Comparison of ENCODE assay signal across 8 cellular contexts in the genomic region with DNA sequence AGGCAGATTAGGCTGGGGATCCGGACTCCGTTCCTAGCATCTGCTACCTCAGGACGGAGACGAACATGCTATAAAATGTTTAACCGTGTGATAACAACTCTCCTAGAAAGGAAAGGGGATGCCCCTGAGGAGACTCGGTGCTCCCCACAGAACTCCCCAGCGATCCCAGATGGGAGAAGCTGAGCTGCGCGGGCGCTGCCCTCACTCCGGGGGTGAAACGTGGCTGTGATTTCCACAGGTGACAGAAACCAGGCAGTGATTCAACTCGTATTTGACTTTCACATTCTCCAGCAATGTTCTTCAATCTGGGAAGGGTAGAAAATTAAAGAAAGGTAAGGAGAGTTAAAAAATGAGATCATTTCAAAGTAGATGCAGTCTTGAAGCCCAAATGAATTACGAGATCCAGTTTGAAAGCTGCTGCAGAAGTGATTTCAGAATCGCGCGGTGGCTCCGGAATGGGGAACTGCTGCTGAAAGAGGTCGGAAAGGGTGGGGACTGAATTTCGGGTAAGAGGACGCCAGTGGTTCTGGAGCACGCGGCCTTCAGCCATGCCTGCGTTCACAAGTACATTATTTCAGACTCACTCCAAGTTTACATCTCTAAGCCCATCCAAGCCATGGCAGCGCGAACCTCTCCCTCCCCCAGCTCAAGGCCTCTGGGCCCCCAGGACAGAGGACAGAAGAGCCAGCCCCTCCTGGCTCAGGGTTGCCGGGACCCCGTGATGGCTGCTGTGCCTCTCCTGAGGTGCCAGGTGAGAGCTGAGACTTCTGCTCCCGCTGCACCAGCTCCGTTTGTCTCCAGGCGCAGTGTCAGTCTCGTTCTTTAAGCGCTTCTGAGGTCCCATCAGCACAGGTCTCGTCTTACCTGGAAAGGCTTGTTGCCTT. TPM values are rescaled to one million over a fixed set of nuclear protein-coding genes. Genes with fewer than 3 reads are reported as not detected.
DNase-seq lines count a peak whose midpoint lies in the region; ATAC-seq and TF ChIP-seq lines count a peak whose summit lies in the region.

No MANE protein-coding gene starts in this region.

- H3K9me3 Mint-ChIP-seq in WTC11: no peaks in the 10 kb centered on the region
- H3K9me3 Mint-ChIP-seq in stimulated activated effector memory CD8-positive, alpha-beta T cell treated with anti-CD3 and anti-CD28 coated beads, Interleukin-12 subunit alpha, Interleukin-12 subunit beta, amount 100 ng/mL, for 72 hours: no peaks in the 10 kb centered on the region

- H3K4me1 Mint-ChIP-seq in WTC11: no peaks in the 10 kb centered on the region
- peaks cover 10% of the 10 kb centered on the region for H3K4me1 Mint-ChIP-seq in stimulated activated effector memory CD8-positive, alpha-beta T cell treated with anti-CD3 and anti-CD28 coated beads, Interleukin-12 subunit alpha, Interleukin-12 subunit beta, amount 100 ng/mL, for 72 hours

- DNase-seq in AG04450 (ENCODE audit: low read depth, low spot score) (no peak), WTC11 (ENCODE audit: low spot score) (no peak), left ventricle myocardium inferior (no peak), erythroblast (lab: John Stamatoyannopoulos, UW) (no peak), SHP77 (lab: John Stamatoyannopoulos, UW) (no peak)
- no peak for DNase-seq in stimulated activated effector memory CD8-positive, alpha-beta T cell treated with anti-CD3 and anti-CD28 coated beads, Interleukin-12 subunit alpha, Interleukin-12 subunit beta, amount 100 ng/mL, for 72 hours (ENCODE audit: low spot score in 2 of 2)

- H3K4me3 ChIP-seq in AG04450 (ENCODE audit: low read depth, low read length) (peak overlapping the region; percentile 78), left ventricle myocardium inferior (peak overlapping the region; percentile 68)

- ATAC-seq in GM21825 (IDR thresholded peaks at IDR 0.05; ENCODE audit: unreplicated experiment) (peak; percentile 7), WTC11 (no peak), GM21360 (IDR thresholded peaks at IDR 0.05; ENCODE audit: unreplicated experiment) (no peak)
- no peak for ATAC-seq in stimulated activated effector memory CD8-positive, alpha-beta T cell treated with anti-CD3 and anti-CD28 coated beads, Interleukin-12 subunit alpha, Interleukin-12 subunit beta, amount 100 ng/mL, for 72 hours

- peaks cover 9% of the 10 kb centered on the region; the same call in 1 of the 2 replicates for H3K36me3 Mint-ChIP-seq in WTC11
- H3K36me3 Mint-ChIP-seq in stimulated activated effector memory CD8-positive, alpha-beta T cell treated with anti-CD3 and anti-CD28 coated beads, Interleukin-12 subunit alpha, Interleukin-12 subunit beta, amount 100 ng/mL, for 72 hours: no peaks in the 10 kb centered on the region

- no peaks in the 10 kb centered on the region for H3K27me3 Mint-ChIP-seq in WTC11 (ENCODE audit: low read depth)

- POLR2A ChIA-PET in AG04450 (lab: Yijun Ruan, JAX) (interaction anchor here (1.2 kb wide), 1 partner anchor 36 kb away, joined by 3 read pairs; no protein-coding TSS in a partner anchor), WTC11 (lab: Charles Lee) (interaction anchor here (1.1 to 1.7 kb wide), 2 partner anchors 115 to 185 kb away, joined by 3 to 4 read pairs; no protein-coding TSS in a partner anchor)

- peaks cover 3% of the 10 kb centered on the region for H3K36me3 ChIP-seq in left ventricle myocardium inferior

- intact Hi-C loops in left ventricle myocardium inferior (cut with micrococcal nuclease): no loop called here

- H3K27me3 ChIP-seq in AG04450 (ENCODE audit: control insufficient read depth, insufficient read depth, low read length): no peaks in the 10 kb centered on the region
- no peaks in the 10 kb centered on the region for H3K27me3 ChIP-seq in left ventricle myocardium inferior (ENCODE audit: low read depth)

- no peaks in the 10 kb centered on the region for H3K9me3 ChIP-seq in AG04450 (ENCODE audit: control insufficient read depth, insufficient read depth, low read length)
- H3K9me3 ChIP-seq in left ventricle myocardium inferior (replicated peaks): no peaks in the 10 kb centered on the region

- CTCF ChIA-PET in AG04450 (lab: Charles Lee): interaction anchor here (0.7 to 1.9 kb wide), 2 partner anchors 9 to 11 kb away, joined by 3 to 11 read pairs; no protein-coding TSS in a partner anchor
- CTCF ChIA-PET in WTC11 (lab: Charles Lee): interaction anchor here (0.7 to 2.3 kb wide), 5 partner anchors 9 to 215 kb away, joined by 3 to 9 read pairs (median 5); no protein-coding TSS in a partner anchor

- H3K4me1 ChIP-seq in left ventricle myocardium inferior: peaks cover 16% of the 10 kb centered on the region

- TF ChIP-seq CTCF in AG04450 (IDR thresholded peaks at IDR 0.05; ENCODE audit: low read depth, low read length): no peak
- no peak for TF ChIP-seq CTCF in WTC11 (IDR thresholded peaks at IDR 0.05)
- TF ChIP-seq CTCF in left ventricle myocardium inferior (IDR thresholded peaks at IDR 0.05; ENCODE audit: borderline replicate concordance): no peak

- H3K27ac ChIP-seq in AG04450 (ENCODE audit: low read depth, low read length) (no peak overlapping the region), left ventricle myocardium inferior (replicated peaks) (no peak overlapping the region)

- H3K27ac Mint-ChIP-seq in WTC11: no peak overlapping the region
- H3K27ac Mint-ChIP-seq in stimulated activated effector memory CD8-positive, alpha-beta T cell treated with anti-CD3 and anti-CD28 coated beads, Interleukin-12 subunit alpha, Interleukin-12 subunit beta, amount 100 ng/mL, for 72 hours: no peak overlapping the region

- TF ChIP-seq POLR2A in erythroblast (IDR thresholded peaks at IDR 0.05; ENCODE audit: low read length): no peak

- H3K4me3 Mint-ChIP-seq in WTC11: peak overlapping the region; percentile 76
- H3K4me3 Mint-ChIP-seq in stimulated activated effector memory CD8-positive, alpha-beta T cell treated with anti-CD3 and anti-CD28 coated beads, Interleukin-12 subunit alpha, Interleukin-12 subunit beta, amount 100 ng/mL, for 72 hours: peak overlapping the region; percentile 72

TF ChIP-seq in WTC11, 78 proteins besides CTCF, POLR2A, EP300 and RAD21:
- TF ChIP-seq ZNF138 (CRISPR knock-in tag; conservative IDR thresholded peaks at IDR 0.05): no peak
- TF ChIP-seq ZNF532 (CRISPR knock-in tag; IDR thresholded peaks at IDR 0.05; ENCODE audit: borderline replicate concordance): no peak
- no peak for TF ChIP-seq FOXP1 (CRISPR knock-in tag; IDR thresholded peaks at IDR 0.05; ENCODE audit: borderline replicate concordance)
- TF ChIP-seq, protein P1, sequence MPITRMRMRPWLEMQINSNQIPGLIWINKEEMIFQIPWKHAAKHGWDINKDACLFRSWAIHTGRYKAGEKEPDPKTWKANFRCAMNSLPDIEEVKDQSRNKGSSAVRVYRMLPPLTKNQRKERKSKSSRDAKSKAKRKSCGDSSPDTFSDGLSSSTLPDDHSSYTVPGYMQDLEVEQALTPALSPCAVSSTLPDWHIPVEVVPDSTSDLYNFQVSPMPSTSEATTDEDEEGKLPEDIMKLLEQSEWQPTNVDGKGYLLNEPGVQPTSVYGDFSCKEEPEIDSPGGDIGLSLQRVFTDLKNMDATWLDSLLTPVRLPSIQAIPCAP (CRISPR knock-in tag; IDR thresholded peaks at IDR 0.05): 0 out of 2 replicates have a peak, but pooled peaks have one; percentile 46

RNA-seq across cellular contexts. Expression of gene ADNP2, which starts 39.5 kb away (rescaled TPM):
- polyA plus RNA-seq in AG04450 (2011; rRNA removed): 6.8 and 7.2 TPM in 2 replicates
- 12.3 and 13.2 TPM in 2 replicates for polyA minus RNA-seq in AG04450 (2011; rRNA and poly(A)+ RNA removed)
- total RNA-seq in WTC11 (2021) (46.5 to 56.0 TPM (median 49.0 TPM) in 3 replicates), left ventricle myocardium inferior (7.5 TPM)
